ENCODE assay signal across 9 cellular contexts in the genomic region with DNA sequence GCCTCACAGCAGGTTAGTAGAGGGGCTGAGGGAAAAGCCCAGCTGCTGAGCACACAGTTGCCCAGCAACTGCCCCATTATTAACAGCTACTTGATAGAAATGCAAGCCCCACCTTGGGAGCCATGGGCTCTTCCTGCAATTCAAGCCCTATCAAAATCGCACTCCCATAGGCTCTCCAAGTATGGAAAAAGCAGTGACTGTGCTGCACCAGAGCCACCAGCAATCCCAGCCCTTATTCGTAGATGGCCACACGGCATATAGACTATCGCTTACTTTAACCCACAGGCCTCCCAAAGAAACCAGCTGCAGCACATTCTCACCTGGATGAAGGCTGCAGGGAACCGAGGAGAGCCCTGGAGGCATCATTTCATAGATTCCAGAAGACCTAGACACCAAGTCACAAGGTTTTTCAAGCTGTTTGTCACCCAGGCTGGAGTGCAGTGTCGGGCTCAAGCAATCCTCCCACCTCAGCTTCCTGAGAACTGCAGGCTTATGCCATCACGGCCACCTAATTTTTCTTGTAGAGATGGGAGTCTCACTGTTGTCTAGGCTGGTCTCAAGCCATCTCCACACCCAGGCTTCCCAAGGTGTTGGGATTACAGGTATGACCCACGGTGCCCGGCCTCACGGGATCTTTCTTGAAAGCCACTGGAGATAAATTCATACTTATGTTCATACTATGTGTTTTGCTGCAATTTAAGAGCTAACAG. TPM values are rescaled to one million over a fixed set of nuclear protein-coding genes. Genes with fewer than 3 reads are reported as not detected.
DNase-seq lines count a peak whose midpoint lies in the region; ATAC-seq, FAIRE-seq and TF ChIP-seq lines count a peak whose summit lies in the region.
"Had no signal": no experiment of that assay in that cellular context is flagged by ENCODE, and none has a peak within 500 bp of the region (broad histone marks: within the 10 kb centered on the region; RNA-seq: fewer than 3 reads in every experiment).

No MANE protein-coding gene starts in this region.

- peak overlapping the region; percentile 25 for H3K27ac Mint-ChIP-seq in activated naive CD4-positive, alpha-beta T cell treated with anti-CD3 and anti-CD28 coated beads for 36 hours

- WGBS in heart left ventricle, 4 donors, result 66 to 76% (median 73%) methylated on average over 10 of the region's 10 CpGs

- H3K27me3 Mint-ChIP-seq in activated naive CD4-positive, alpha-beta T cell treated with anti-CD3 and anti-CD28 coated beads for 36 hours (ENCODE audit: low read depth), result no peaks in the 10 kb centered on the region

- peaks cover 11% of the 10 kb centered on the region for H3K4me1 Mint-ChIP-seq in activated naive CD4-positive, alpha-beta T cell treated with anti-CD3 and anti-CD28 coated beads for 36 hours (ENCODE audit: low read depth)

- H3K36me3 ChIP-seq in heart left ventricle, result peaks cover 3 to 64% (median 52%) of the 10 kb centered on the region in 9 donors
- peaks cover 40 to 44% of the 10 kb centered on the region in 2 donors for H3K36me3 ChIP-seq in stomach smooth muscle (ENCODE audit: control insufficient read depth in 2 of 2, insufficient read depth in 2 of 2, low read length in 2 of 2)

- H3K4me3 Mint-ChIP-seq in activated naive CD4-positive, alpha-beta T cell treated with anti-CD3 and anti-CD28 coated beads for 36 hours, result no peak overlapping the region

- H3K4me1 ChIP-seq in heart left ventricle (peaks cover 0 to 6% (median 0%) of the 10 kb centered on the region in 12 donors), stomach smooth muscle (ENCODE audit: control insufficient read depth, insufficient read depth, low read length) (peaks cover 3% of the 10 kb centered on the region)

- intact Hi-C loops in activated naive CD4-positive, alpha-beta T cell treated with anti-CD3 and anti-CD28 coated beads for 36 hours (cut with micrococcal nuclease), result loop anchor here (1.0 to 5.0 kb wide), 6 partner anchors 43 to 631 kb away; no protein-coding TSS in a partner anchor
- intact Hi-C loops in heart left ventricle (cut with DNase I), result loop anchor here (1.0 to 10.0 kb wide), 9 partner anchors 224 to 351 kb away; no protein-coding TSS in a partner anchor

- CTCF ChIA-PET in activated naive CD4-positive, alpha-beta T cell treated with anti-CD3 and anti-CD28 coated beads for 36 hours (lab: Charles Lee), result interaction anchor here (0.6 to 2.7 kb wide), 8 partner anchors 10 to 226 kb away, joined by 3 to 16 read pairs (median 4); partner anchors contain the start of gene NCL

- no peaks in the 10 kb centered on the region for H3K9me3 Mint-ChIP-seq in activated naive CD4-positive, alpha-beta T cell treated with anti-CD3 and anti-CD28 coated beads for 36 hours

- no peak for TF ChIP-seq CTCF in heart left ventricle (IDR thresholded peaks at IDR 0.05)

- no peaks in the 10 kb centered on the region for H3K27me3 ChIP-seq in heart left ventricle
- no peaks in the 10 kb centered on the region for H3K27me3 ChIP-seq in stomach smooth muscle (ENCODE audit: control insufficient read depth in 1 of 2, insufficient read depth in 2 of 2, low read length in 2 of 2)
- H3K27me3 ChIP-seq: MG63 had no signal

- H3K27ac ChIP-seq in heart left ventricle (peak overlapping the region in 1 of 12 donors; percentile 12), stomach smooth muscle (ENCODE audit: low read length) (peak overlapping the region; percentile 46)

- ATAC-seq in heart left ventricle, result peak in 3 of 4 donors; percentile 5 to 15 (median 13)
- ATAC-seq in HG02610 (IDR thresholded peaks at IDR 0.05; ENCODE audit: unreplicated experiment), result no peak

- DNase-seq in activated naive CD4-positive, alpha-beta T cell treated with anti-CD3 and anti-CD28 coated beads for 36 hours, result no peak
- no peak for DNase-seq in activated naive CD4-positive, alpha-beta T cell treated with Interleukin-2 at 50 U/mL for 16 hours
- DNase-seq in heart left ventricle (no peak), NCI-H187 treated with DMSO at 0.1 percent for 48 hours (lab: John Stamatoyannopoulos, UW) (no peak), frontal cortex (ENCODE audit: low spot score in 2 of 2) (no peak)
- DNase-seq: MG63 had no signal

- peaks cover 38% of the 10 kb centered on the region for H3K36me3 Mint-ChIP-seq in activated naive CD4-positive, alpha-beta T cell treated with anti-CD3 and anti-CD28 coated beads for 36 hours (ENCODE audit: low read depth)

- H3K4me3 ChIP-seq in heart left ventricle (no peak overlapping the region), stomach smooth muscle (ENCODE audit: low read length in 2 of 2) (no peak overlapping the region)
- H3K4me3 ChIP-seq: MG63 had no signal

- FAIRE-seq in frontal cortex (lab: Jason Lieb, UNC), result no peak

- H3K9ac ChIP-seq in stomach smooth muscle (ENCODE audit: low read length in 2 of 2), result peak overlapping the region in 1 of 2 donors; percentile 47

- H3K9me3 ChIP-seq in heart left ventricle, result no peaks in the 10 kb centered on the region
- no peaks in the 10 kb centered on the region for H3K9me3 ChIP-seq in stomach smooth muscle (ENCODE audit: control insufficient read depth in 2 of 2, low read length in 2 of 2)
- H3K9me3 ChIP-seq: MG63 had no signal

- peak; percentile 23; the same call in 1 of the 2 replicates for TF ChIP-seq POLR2A in Raji (IDR thresholded peaks at IDR 0.05; ENCODE audit: insufficient read depth, low read depth, low read length)
- TF ChIP-seq POLR2A in heart left ventricle (IDR thresholded peaks at IDR 0.05), result no peak

RNA-seq across cellular contexts. Expression of gene NCL, which starts 11.3 kb away (rescaled TPM):
- total RNA-seq in activated naive CD4-positive, alpha-beta T cell treated with anti-CD3 and anti-CD28 coated beads for 36 hours, result 100 to 1,000 TPM; 908 to 911 TPM
- total RNA-seq in heart left ventricle (100 to 1,000 TPM in 8 of 9 donors, 10 to 100 TPM in 1; 60.9 to 352 (median 274) TPM), frontal cortex (137 TPM)
- 100 to 1,000 TPM; 103 to 281 TPM for polyA plus RNA-seq in heart left ventricle

RNA-seq across cellular contexts. Expression of gene B3GNT7, which starts 57.4 kb away (rescaled TPM):
- not detected for total RNA-seq in activated naive CD4-positive, alpha-beta T cell treated with anti-CD3 and anti-CD28 coated beads for 36 hours
- total RNA-seq in heart left ventricle (10 to 100 TPM in 2 of 9 donors, 1 to 10 TPM in 7; 1.2 to 52.4 (median 6.8) TPM), frontal cortex (0.82 TPM)
- 1 to 10 TPM in 1 of 2 donors, under 1 TPM in 1; 0.68 to 2.2 TPM for polyA plus RNA-seq in heart left ventricle
